In genomic region chr2:27804146-27804545, GRCh38 we compare ENCODE assay signal across 19 cellular contexts. TPM values are rescaled to one million over a fixed set of nuclear protein-coding genes. Genes with fewer than 3 reads are reported as not detected.
A peak's percentile ranks its signal among the peaks of the same experiment; 100 is the strongest.
DNase-seq lines count a peak whose midpoint lies in the region; ATAC-seq and TF ChIP-seq lines count a peak whose summit lies in the region.
"Had no signal": no experiment of that assay in that cellular context is flagged by ENCODE, and none has a peak within 500 bp of the region (broad histone marks: within the 10 kb centered on the region; RNA-seq: fewer than 3 reads in every experiment).

No MANE protein-coding gene starts in this region.

- no peak overlapping the region for H3K14ac ChIP-seq in mesenchymal stem cell (ENCODE audit: low read length in 2 of 2)

- H4K8ac ChIP-seq in mesenchymal stem cell (ENCODE audit: low read length), result no peak overlapping the region

- H3K4me3 ChIP-seq in adipocyte (ENCODE audit: low read length) (no peak overlapping the region), mesenchymal stem cell (ENCODE audit: insufficient read depth in 1 of 2, low read depth in 1 of 2, low read length in 2 of 2) (no peak overlapping the region)
- H3K4me3 ChIP-seq: right atrium auricular region had no signal

- no peak overlapping the region for H3K4me2 ChIP-seq in mesenchymal stem cell (ENCODE audit: low read length, poor library complexity, severe bottlenecking)

- H3K27me3 ChIP-seq in adipocyte (replicated peaks; ENCODE audit: control insufficient read depth, insufficient read depth, low read length), result no peaks in the 10 kb centered on the region
- no peaks in the 10 kb centered on the region for H3K27me3 ChIP-seq in mesenchymal stem cell (ENCODE audit: control insufficient read depth in 1 of 2, insufficient read depth in 1 of 2, low read length in 2 of 2)
- H3K27me3 ChIP-seq: right atrium auricular region had no signal

- H3K4me1 Mint-ChIP-seq in osteocyte (ENCODE audit: unreplicated experiment), result peaks cover 27% of the 10 kb centered on the region
- H3K4me1 Mint-ChIP-seq: activated CD4-positive, alpha-beta T cell treated with anti-CD3 and anti-CD28 coated beads, Interleukin-2, amount 10 ng/mL, durations not matched to agents 24 days and 14 days; memory B cell had no signal

- no peak overlapping the region for H3K18ac ChIP-seq in mesenchymal stem cell (ENCODE audit: low read depth in 1 of 2, low read length in 2 of 2)

- H3K9me3 Mint-ChIP-seq in osteocyte (ENCODE audit: unreplicated experiment), result no peaks in the 10 kb centered on the region
- H3K9me3 Mint-ChIP-seq: activated CD4-positive, alpha-beta T cell treated with anti-CD3 and anti-CD28 coated beads, Interleukin-2, amount 10 ng/mL, durations not matched to agents 24 days and 14 days; memory B cell; neural crest cell had no signal

- H3K4me1 ChIP-seq in adipocyte (ENCODE audit: control insufficient read depth, insufficient read depth, low read length) (peaks cover 32% of the 10 kb centered on the region), mesenchymal stem cell (ENCODE audit: control insufficient read depth, insufficient read depth, low read depth, low read length) (peaks cover 20% of the 10 kb centered on the region)

- H3K9ac ChIP-seq in adipocyte (ENCODE audit: low read length) (no peak overlapping the region), mesenchymal stem cell (ENCODE audit: low read length) (no peak overlapping the region)

- no peak overlapping the region for H2BK15ac ChIP-seq in mesenchymal stem cell (ENCODE audit: low read depth, poor library complexity, severe bottlenecking)

- no peak overlapping the region for H3K27ac Mint-ChIP-seq in osteocyte (ENCODE audit: unreplicated experiment)
- H3K27ac Mint-ChIP-seq: activated CD4-positive, alpha-beta T cell treated with anti-CD3 and anti-CD28 coated beads, Interleukin-2, amount 10 ng/mL, durations not matched to agents 24 days and 14 days; activated naive CD8-positive, alpha-beta T cell; memory B cell had no signal

- no peak overlapping the region for H2AK5ac ChIP-seq in mesenchymal stem cell (ENCODE audit: low read length, severe bottlenecking)

- H3K27ac ChIP-seq in mesenchymal stem cell (ENCODE audit: low read length, poor library complexity, severe bottlenecking), result no peak overlapping the region
- H3K27ac ChIP-seq: right atrium auricular region had no signal

- DNase-seq in EH (ENCODE audit: low read depth) (peak; percentile 79), MV-4-11 (lab: John Stamatoyannopoulos, UW) (peak; percentile 90), adipocyte (ENCODE audit: low read depth) (peak; percentile 53), mesenchymal stem cell (peak; percentile 62), NCI-H69 (lab: John Stamatoyannopoulos, UW) (no peak), osteocyte (ENCODE audit: extremely low spot score, unreplicated experiment) (no peak), NCI-H146 (lab: John Stamatoyannopoulos, UW) (no peak)
- DNase-seq: activated CD4-positive, alpha-beta T cell treated with anti-CD3 and anti-CD28 coated beads, Interleukin-2, amount 10 ng/mL, durations not matched to agents 24 days and 14 days; activated T-cell treated with anti-CD3 and anti-CD28 coated beads, Interleukin-2, amount 50 U/mL, for 1 hour; C1 segment of cervical spinal cord; caudate nucleus; effector CD8-positive, alpha-beta T cell; NCI-H2081 treated with DMSO at 0.1 percent for 48 hours; T-helper 9 cell had no signal

- H3K27me3 Mint-ChIP-seq in osteocyte (ENCODE audit: unreplicated experiment), result no peaks in the 10 kb centered on the region
- H3K27me3 Mint-ChIP-seq: activated CD4-positive, alpha-beta T cell treated with anti-CD3 and anti-CD28 coated beads, Interleukin-2, amount 10 ng/mL, durations not matched to agents 24 days and 14 days; activated naive CD8-positive, alpha-beta T cell; memory B cell had no signal

- H4K91ac ChIP-seq in mesenchymal stem cell (ENCODE audit: low read length), result no peak overlapping the region

- no peaks in the 10 kb centered on the region for H3K36me3 ChIP-seq in adipocyte (ENCODE audit: control insufficient read depth, insufficient read depth, low read length, severe bottlenecking)
- no peaks in the 10 kb centered on the region for H3K36me3 ChIP-seq in mesenchymal stem cell (ENCODE audit: control insufficient read depth in 1 of 2, insufficient read depth in 2 of 2, low read depth in 1 of 2, low read length in 2 of 2)
- H3K36me3 ChIP-seq: right atrium auricular region had no signal

- no peak for TF ChIP-seq CTCF in osteocyte (IDR thresholded peaks at IDR 0.05)

- no peaks in the 10 kb centered on the region for H3K9me3 ChIP-seq in adipocyte (ENCODE audit: control insufficient read depth, low read length)
- H3K9me3 ChIP-seq in mesenchymal stem cell (ENCODE audit: control insufficient read depth, low read length), result no peaks in the 10 kb centered on the region
- H3K9me3 ChIP-seq: right atrium auricular region had no signal

- no peak overlapping the region for H2AFZ ChIP-seq in mesenchymal stem cell (ENCODE audit: low read depth, low read length)

- no peak overlapping the region for H2BK120ac ChIP-seq in mesenchymal stem cell (ENCODE audit: low read depth, low read length)

- H3K4me3 Mint-ChIP-seq in osteocyte (ENCODE audit: unreplicated experiment), result no peak overlapping the region
- H3K4me3 Mint-ChIP-seq: activated CD4-positive, alpha-beta T cell treated with anti-CD3 and anti-CD28 coated beads, Interleukin-2, amount 10 ng/mL, durations not matched to agents 24 days and 14 days; activated naive CD8-positive, alpha-beta T cell; memory B cell; neural crest cell had no signal

- no peak overlapping the region for H2BK5ac ChIP-seq in mesenchymal stem cell (ENCODE audit: low read depth, low read length, poor library complexity, severe bottlenecking)

- H3K4ac ChIP-seq in mesenchymal stem cell (ENCODE audit: low read depth in 1 of 2, low read length in 2 of 2), result no peak overlapping the region

- no peaks in the 10 kb centered on the region for H3K79me1 ChIP-seq in mesenchymal stem cell (replicated peaks; ENCODE audit: low read length, poor library complexity, severe bottlenecking)

- no peak for ATAC-seq in GM19455 (IDR thresholded peaks at IDR 0.05; ENCODE audit: unreplicated experiment)

- no peaks in the 10 kb centered on the region for H3K36me3 Mint-ChIP-seq in osteocyte (ENCODE audit: unreplicated experiment)
- H3K36me3 Mint-ChIP-seq: activated naive CD8-positive, alpha-beta T cell; memory B cell had no signal

- no peak overlapping the region for H3K23ac ChIP-seq in mesenchymal stem cell (ENCODE audit: low read length in 2 of 2)

- no peak overlapping the region for H2BK12ac ChIP-seq in mesenchymal stem cell (ENCODE audit: low read length in 2 of 2)

RNA-seq across cellular contexts. Expression of gene MRPL33, which starts 32.6 kb away (rescaled TPM):
- polyA plus RNA-seq in mesenchymal stem cell (2013, experiment 1 of 2), result 295 TPM
- polyA plus RNA-seq in mesenchymal stem cell (2013, experiment 2 of 2), result 307 TPM
- total RNA-seq in osteocyte, result 43.5 and 51.6 TPM in 2 replicates

Comparison
In these comparisons a context has a peak if more than half of its experiments do, and no peak if none do; other contexts are left out.
1. DNase-seq: peak in EH (single experiment), MV-4-11 (single experiment), adipocyte (single experiment) and mesenchymal stem cell (single experiment); none in NCI-H69 (single experiment), osteocyte (single experiment) and NCI-H146 (single experiment).